8 cellular contexts compared by ENCODE assay signal in the genomic region with DNA sequence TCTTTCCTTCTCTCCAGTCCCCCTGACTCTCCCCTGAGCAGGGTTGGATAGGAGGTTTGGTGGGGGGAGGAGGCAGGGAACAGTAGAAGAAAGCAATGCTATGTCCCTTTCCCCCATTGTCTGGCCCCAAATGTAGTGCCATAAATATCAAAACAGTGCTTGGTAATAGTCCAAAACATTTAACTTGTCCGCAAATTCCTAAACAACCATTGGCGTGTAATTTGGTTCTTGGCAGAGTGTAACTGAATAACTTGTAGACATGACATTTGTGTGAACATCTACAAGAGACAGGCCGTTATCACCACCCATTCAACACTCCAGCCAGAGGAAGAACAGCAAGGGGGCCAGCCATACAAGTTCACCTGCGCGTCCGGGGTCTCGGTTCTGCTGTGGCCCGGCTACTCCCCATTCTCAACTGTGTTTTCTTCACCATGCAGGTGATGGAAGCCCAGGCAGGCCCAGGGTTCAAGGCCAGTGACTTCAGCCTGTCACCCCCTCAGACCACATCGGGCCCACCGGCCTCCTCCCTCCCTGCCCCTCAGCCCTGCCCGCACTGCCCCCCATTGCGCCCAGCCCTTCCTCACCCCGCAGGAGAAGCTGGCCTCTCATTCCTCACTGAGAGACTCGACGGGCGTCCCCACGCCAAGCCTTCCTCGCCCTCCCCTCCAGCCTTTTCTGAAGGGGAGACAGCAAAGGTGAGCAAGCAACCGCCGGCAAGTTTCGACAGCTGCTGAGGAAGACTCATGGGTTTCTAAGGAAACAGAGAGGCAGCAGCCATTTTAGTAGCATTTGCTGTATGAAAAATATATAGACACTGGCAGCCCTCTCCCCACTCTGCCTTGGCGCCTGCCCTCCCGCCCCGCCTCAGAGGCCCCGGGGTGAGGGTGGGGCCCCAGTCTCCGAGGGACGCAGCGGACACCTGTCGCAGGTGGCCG. TPM values are rescaled to one million over a fixed set of nuclear protein-coding genes. Genes with fewer than 3 reads are reported as not detected.
DNase-seq lines count a peak whose midpoint lies in the region; ATAC-seq and TF ChIP-seq lines count a peak whose summit lies in the region.

No MANE protein-coding gene starts in this region.

- peaks cover 14% of the 10 kb centered on the region for H3K27me3 ChIP-seq in SJCRH30
- peaks cover 42% of the 10 kb centered on the region for H3K27me3 ChIP-seq in gastroesophageal sphincter

- H3K4me1 ChIP-seq in SJCRH30 (no peaks in the 10 kb centered on the region), gastroesophageal sphincter (peaks cover 0 to 18% (median 5%) of the 10 kb centered on the region in 3 donors)

- no peaks in the 10 kb centered on the region for H3K36me3 ChIP-seq in SJCRH30
- H3K36me3 ChIP-seq in gastroesophageal sphincter, result no peaks in the 10 kb centered on the region

- TF ChIP-seq POLR2A in gastroesophageal sphincter (IDR thresholded peaks at IDR 0.05), result no peak

- no peak for TF ChIP-seq EP300 in gastroesophageal sphincter (IDR thresholded peaks at IDR 0.05)

- H3K27ac ChIP-seq in SJCRH30 (no peak overlapping the region), gastroesophageal sphincter (no peak overlapping the region), skin epidermis (peak overlapping the region in 17 of 21 experiments; percentile 9 to 81 (median 45))

- in situ Hi-C loops in GM13976 (cut with MboI; ENCODE audit: low sequenced_read_pairs, unreplicated experiment), result no loop called here

- peak overlapping the region; percentile 66 for H3K4me3 ChIP-seq in SJCRH30
- H3K4me3 ChIP-seq in gastroesophageal sphincter, result peak overlapping the region in 1 of 2 donors; percentile 58
- peak overlapping the region; percentile 34 to 64 (median 47) for H3K4me3 ChIP-seq in skin epidermis

- 66 to 68% methylated on average over 6 to 7 of the region's 30 CpGs for WGBS in gastroesophageal sphincter (ENCODE audit: low coverage in 1 of 2), 2 donors

- DNase-seq in GM13976 (ENCODE audit: low spot score) (peak; percentile 33), SJCRH30 (peak in 1 of 2 experiments; percentile 20), NCI-H1694 (lab: John Stamatoyannopoulos, UW) (no peak), NOMO-1 treated with DMSO at 0.1 percent for 48 hours (lab: John Stamatoyannopoulos, UW; ENCODE audit: unreplicated experiment) (no peak)

- TF ChIP-seq CTCF in GM13976 (IDR thresholded peaks at IDR 0.05; ENCODE audit: borderline replicate concordance, control extremely low read depth, extremely low read depth, insufficient read depth, missing control alignments) (no peak), gastroesophageal sphincter (IDR thresholded peaks at IDR 0.05) (no peak)

- ATAC-seq in gastroesophageal sphincter (peak; percentile 28), GM19463 (IDR thresholded peaks at IDR 0.05; ENCODE audit: unreplicated experiment) (no peak), HG03378 (IDR thresholded peaks at IDR 0.05; ENCODE audit: unreplicated experiment) (no peak)

- no peaks in the 10 kb centered on the region for H3K9me3 ChIP-seq in SJCRH30 (replicated peaks)
- H3K9me3 ChIP-seq in gastroesophageal sphincter, result no peaks in the 10 kb centered on the region

RNA-seq across cellular contexts. Expression of a gene that starts 0.7 kb away (rescaled TPM):
- total RNA-seq in SJCRH30 (2014; rRNA removed; shearing (Covaris generic)), result 5.1 and 6.1 TPM in 2 replicates
- total RNA-seq in gastroesophageal sphincter, result 1 to 10 TPM; 2.5 to 7.9 (median 4.6) TPM

Comparison
In these comparisons a context has a peak if more than half of its experiments do, and no peak if none do; other contexts are left out.
1. H3K27ac ChIP-seq: peak in skin epidermis (17 of 21); none in SJCRH30 (single experiment) and gastroesophageal sphincter (0 of 4).